1 cellular context compared by ENCODE assay signal in genomic region chr3:53134631-53135232, GRCh38.
TF ChIP-seq lines count a peak whose summit lies in the region.

No MANE protein-coding gene starts in this region.

TF ChIP-seq in HEK293, 187 proteins besides CTCF, POLR2A, EP300 and RAD21 (continued from another document):
- no peak for TF ChIP-seq PATZ1 (tag by site-specific recombination; IDR thresholded peaks at IDR 0.05)
- TF ChIP-seq, protein P1, sequence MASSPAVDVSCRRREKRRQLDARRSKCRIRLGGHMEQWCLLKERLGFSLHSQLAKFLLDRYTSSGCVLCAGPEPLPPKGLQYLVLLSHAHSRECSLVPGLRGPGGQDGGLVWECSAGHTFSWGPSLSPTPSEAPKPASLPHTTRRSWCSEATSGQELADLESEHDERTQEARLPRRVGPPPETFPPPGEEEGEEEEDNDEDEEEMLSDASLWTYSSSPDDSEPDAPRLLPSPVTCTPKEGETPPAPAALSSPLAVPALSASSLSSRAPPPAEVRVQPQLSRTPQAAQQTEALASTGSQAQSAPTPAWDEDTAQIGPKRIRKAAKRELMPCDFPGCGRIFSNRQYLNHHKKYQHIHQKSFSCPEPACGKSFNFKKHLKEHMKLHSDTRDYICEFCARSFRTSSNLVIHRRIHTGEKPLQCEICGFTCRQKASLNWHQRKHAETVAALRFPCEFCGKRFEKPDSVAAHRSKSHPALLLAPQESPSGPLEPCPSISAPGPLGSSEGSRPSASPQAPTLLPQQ (tag by site-specific recombination; IDR thresholded peaks at IDR 0.05): no peak
- no peak for TF ChIP-seq ZNF768 (tag by site-specific recombination; IDR thresholded peaks at IDR 0.05)
- no peak for TF ChIP-seq ZNF785 (tag by site-specific recombination; IDR thresholded peaks at IDR 0.05)
- TF ChIP-seq ZNF600 (tag by site-specific recombination; IDR thresholded peaks at IDR 0.05): no peak
- peak; percentile 43; the same call in 1 of the 2 replicates for TF ChIP-seq ZNF335 (tag by site-specific recombination; conservative IDR thresholded peaks at IDR 0.05)
- no peak for TF ChIP-seq ZNF585B (tag by site-specific recombination; IDR thresholded peaks at IDR 0.05)
- TF ChIP-seq ZNF16 (tag by site-specific recombination; IDR thresholded peaks at IDR 0.05; ENCODE audit: low read depth): no peak
- TF ChIP-seq ZNF175 (tag by site-specific recombination; IDR thresholded peaks at IDR 0.05): no peak
